In the genomic region with DNA sequence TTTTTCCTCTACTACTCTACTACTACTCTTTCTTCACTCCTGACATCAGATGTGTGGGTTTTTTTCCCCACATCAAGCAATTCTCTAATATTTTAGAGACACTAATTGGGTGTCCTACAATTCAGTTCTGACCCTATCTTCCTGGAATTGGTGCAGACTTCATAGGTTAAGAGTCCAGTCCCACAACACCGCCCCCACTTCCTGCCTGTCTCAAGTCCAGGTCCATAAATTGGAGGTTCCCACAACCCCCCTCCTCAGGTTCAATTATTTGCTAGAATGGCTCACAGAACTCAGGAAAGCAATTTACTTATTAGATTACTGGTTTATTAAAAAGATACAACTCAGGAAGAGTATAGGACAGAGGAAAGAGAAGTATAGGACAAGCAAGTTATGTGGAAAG, we compare ENCODE assay signal across 28 cellular contexts. TPM values are rescaled to one million over a fixed set of nuclear protein-coding genes. Genes with fewer than 3 reads are reported as not detected.
"Had no signal": no experiment of that assay in that cellular context is flagged by ENCODE, and none has a peak within 500 bp of the region (broad histone marks: within the 10 kb centered on the region; RNA-seq: fewer than 3 reads in every experiment).

No MANE protein-coding gene starts in this region.

- ATAC-seq: naive thymus-derived CD8-positive, alpha-beta T cell; natural killer cell treated with Interleukin-12 subunit alpha and Interleukin-12 subunit beta and Interleukin-15 and Interleukin-18, amount 100 ng/mL, for 72 hours; right cardiac atrium; stimulated activated effector memory CD8-positive, alpha-beta T cell treated with anti-CD3 and anti-CD28 coated beads, Interleukin-12 subunit alpha, Interleukin-12 subunit beta, amount 100 ng/mL, for 72 hours; stimulated activated naive B cell treated with anti-CD40 and anti-IgM and Interleukin-4, amounts not matched to agents 10 μg/mL and 1 μg/mL and 100 μg/mL, for 72 hours had no signal

- H3K4me3 Mint-ChIP-seq: naive thymus-derived CD8-positive, alpha-beta T cell; natural killer cell treated with Interleukin-12 subunit alpha and Interleukin-12 subunit beta and Interleukin-15 and Interleukin-18, amount 100 ng/mL, for 72 hours; nephron progenitor cell; neural progenitor cell; stimulated activated effector memory CD8-positive, alpha-beta T cell treated with anti-CD3 and anti-CD28 coated beads, Interleukin-12 subunit alpha, Interleukin-12 subunit beta, amount 100 ng/mL, for 72 hours; stimulated activated naive B cell treated with anti-CD40 and anti-IgM and Interleukin-4, amounts not matched to agents 10 μg/mL and 1 μg/mL and 100 μg/mL, for 72 hours; stimulated activated naive CD8-positive, alpha-beta T cell treated with anti-CD3 and anti-CD28 coated beads, Interleukin-15, Interleukin-2, amounts not matched to agents 100 ng/mL and 50 ng/mL, for 24 hours had no signal

- H3K9me3 ChIP-seq: ovary, prostate gland, right lobe of liver, sigmoid colon, stomach, thoracic aorta, thyroid gland, tibial nerve, upper lobe of left lung, uterus had no signal

- H3K27me3 Mint-ChIP-seq: naive B cell; stimulated activated naive CD8-positive, alpha-beta T cell treated with anti-CD3 and anti-CD28 coated beads, Interleukin-15, Interleukin-2, amounts not matched to agents 100 ng/mL and 50 ng/mL, for 24 hours had no signal

- H3K9me3 Mint-ChIP-seq: naive B cell; naive thymus-derived CD8-positive, alpha-beta T cell; natural killer cell treated with Interleukin-12 subunit alpha and Interleukin-12 subunit beta and Interleukin-15 and Interleukin-18, amount 100 ng/mL, for 72 hours; stimulated activated effector memory CD8-positive, alpha-beta T cell treated with anti-CD3 and anti-CD28 coated beads, Interleukin-12 subunit alpha, Interleukin-12 subunit beta, amount 100 ng/mL, for 72 hours; stimulated activated naive CD8-positive, alpha-beta T cell treated with anti-CD3 and anti-CD28 coated beads, Interleukin-15, Interleukin-2, amounts not matched to agents 100 ng/mL and 50 ng/mL, for 24 hours had no signal

- H3K4me1 ChIP-seq: parathyroid adenoma, prostate gland, right lobe of liver, sigmoid colon, thyroid gland, tibial nerve, upper lobe of left lung, uterus had no signal

- H3K27me3 ChIP-seq: neural progenitor cell, ovary, right lobe of liver, sigmoid colon, stomach, thyroid gland, tibial nerve, upper lobe of left lung, uterus had no signal

- H3K27ac ChIP-seq: neural progenitor cell, ovary, parathyroid adenoma, prostate gland, right lobe of liver, sigmoid colon, stomach, thoracic aorta, thyroid gland, tibial nerve, upper lobe of left lung, uterus had no signal

- H3K27ac Mint-ChIP-seq: naive thymus-derived CD8-positive, alpha-beta T cell; natural killer cell treated with Interleukin-12 subunit alpha and Interleukin-12 subunit beta and Interleukin-15 and Interleukin-18, amount 100 ng/mL, for 72 hours; nephron progenitor cell; stimulated activated effector memory CD8-positive, alpha-beta T cell treated with anti-CD3 and anti-CD28 coated beads, Interleukin-12 subunit alpha, Interleukin-12 subunit beta, amount 100 ng/mL, for 72 hours; stimulated activated naive B cell treated with anti-CD40 and anti-IgM and Interleukin-4, amounts not matched to agents 10 μg/mL and 1 μg/mL and 100 μg/mL, for 72 hours; stimulated activated naive CD8-positive, alpha-beta T cell treated with anti-CD3 and anti-CD28 coated beads, Interleukin-15, Interleukin-2, amounts not matched to agents 100 ng/mL and 50 ng/mL, for 24 hours had no signal

- H3K36me3 ChIP-seq: neural progenitor cell, ovary, prostate gland, right lobe of liver, sigmoid colon, stomach, thoracic aorta, thyroid gland, tibial nerve, upper lobe of left lung, uterus had no signal

- H3K79me2 ChIP-seq: parathyroid adenoma had no signal

- FAIRE-seq: small intestine had no signal

- H3K36me3 Mint-ChIP-seq: naive thymus-derived CD8-positive, alpha-beta T cell; natural killer cell treated with Interleukin-12 subunit alpha and Interleukin-12 subunit beta and Interleukin-15 and Interleukin-18, amount 100 ng/mL, for 72 hours; neural progenitor cell; stimulated activated effector memory CD8-positive, alpha-beta T cell treated with anti-CD3 and anti-CD28 coated beads, Interleukin-12 subunit alpha, Interleukin-12 subunit beta, amount 100 ng/mL, for 72 hours had no signal

- H3K4me3 ChIP-seq: neural progenitor cell, ovary, prostate gland, right lobe of liver, sigmoid colon, stomach, thoracic aorta, thyroid gland, tibial nerve, upper lobe of left lung, uterus had no signal

- H3K4me2 ChIP-seq: neural progenitor cell had no signal

- H2AFZ ChIP-seq: neural progenitor cell, parathyroid adenoma had no signal

- H3K9ac ChIP-seq: neural progenitor cell, parathyroid adenoma had no signal

- DNase-seq: naive B cell; naive thymus-derived CD8-positive, alpha-beta T cell; nephron progenitor cell; occipital lobe; ovary; posterior cingulate gyrus; right cardiac atrium; right lobe of liver; sigmoid colon; small intestine; stimulated activated CD4-positive, alpha-beta T cell treated with anti-CD3 and anti-CD28 coated beads, Interleukin-15, amount 100 ng/mL, for 24 hours; stimulated activated CD4-positive, alpha-beta T cell treated with anti-CD3 and anti-CD28 coated beads, Interleukin-2, amount 100 ng/mL, for 24 hours; stimulated activated CD4-positive, alpha-beta T cell treated with anti-CD3 and anti-CD28 coated beads, Interleukin-2, amount 100 ng/mL, for 48 hours; stimulated activated CD4-positive, alpha-beta T cell treated with anti-CD3 and anti-CD28 coated beads, Interleukin-4, amount 100 ng/mL, for 24 hours; stimulated activated naive B cell treated with anti-CD40 and anti-IgM and Interleukin-4, amounts not matched to agents 10 μg/mL and 1 μg/mL and 100 μg/mL, for 72 hours; stimulated activated naive CD4-positive, alpha-beta T cell treated with Interleukin-2 at 50 U/mL for 16 hours; stomach; thyroid gland; upper lobe of left lung; uterus had no signal

RNA-seq across cellular contexts. Expression of a gene that starts 25.7 kb away (rescaled TPM):
- total RNA-seq: naive thymus-derived CD8-positive, alpha-beta T cell; natural killer cell treated with Interleukin-12 subunit alpha and Interleukin-12 subunit beta and Interleukin-15 and Interleukin-18, amount 100 ng/mL, for 72 hours had no signal
- polyA plus RNA-seq: naive thymus-derived CD8-positive, alpha-beta T cell had no signal
